ENCODE assay signal across 15 cellular contexts in genomic region chr1:121459235-121459634, GRCh38.
DNase-seq lines count a peak whose midpoint lies in the region; ATAC-seq, FAIRE-seq and TF ChIP-seq lines count a peak whose summit lies in the region.
"Had no signal": no experiment of that assay in that cellular context is flagged by ENCODE, and none has a peak within 500 bp of the region (broad histone marks: within the 10 kb centered on the region; RNA-seq: fewer than 3 reads in every experiment).

No MANE protein-coding gene starts in this region.

- ATAC-seq in stimulated activated naive CD8-positive, alpha-beta T cell treated with anti-CD3 and anti-CD28 coated beads, Interleukin-15, amount 100 ng/mL, for 72 hours: no peak
- ATAC-seq in HG03571 (IDR thresholded peaks at IDR 0.05; ENCODE audit: unreplicated experiment): no peak

- DNase-seq in stimulated activated naive CD8-positive, alpha-beta T cell treated with anti-CD3 and anti-CD28 coated beads, Interleukin-15, amount 100 ng/mL, for 72 hours: no peak
- no peak for DNase-seq in kidney
- DNase-seq in effector CD8-positive, alpha-beta T cell (lab: John Stamatoyannopoulos, UW): no peak
- no peak for DNase-seq in mucosa of gallbladder (ENCODE audit: low spot score)
- DNase-seq: ACHN, DMS53, GOT3, H9, IMR-90 had no signal

- peak overlapping the region; percentile 32 for H3K4me3 Mint-ChIP-seq in stimulated activated naive CD8-positive, alpha-beta T cell treated with anti-CD3 and anti-CD28 coated beads, Interleukin-15, Interleukin-2, amounts not matched to agents 100 ng/mL and 50 ng/mL, for 24 hours
- no peak overlapping the region for H3K4me3 Mint-ChIP-seq in stimulated activated naive CD8-positive, alpha-beta T cell treated with anti-CD3 and anti-CD28 coated beads, Interleukin-15, amount 100 ng/mL, for 72 hours
- H3K4me3 Mint-ChIP-seq: H9 had no signal

- H3K9ac ChIP-seq in Loucy (ENCODE audit: low read depth, low read length, poor library complexity, severe bottlenecking) (peak overlapping the region; percentile 64), kidney (ENCODE audit: low read length in 2 of 2) (no peak overlapping the region)

- peaks cover 14% of the 10 kb centered on the region for H3F3A ChIP-seq in DOHH2 (ENCODE audit: control insufficient read depth, insufficient read depth)
- no peaks in the 10 kb centered on the region for H3F3A ChIP-seq in Loucy (ENCODE audit: low read depth)

- TF ChIP-seq CTCF in DOHH2 (IDR thresholded peaks at IDR 0.05; ENCODE audit: low read depth, low read length, poor library complexity, severe bottlenecking) (no peak), Loucy (conservative IDR thresholded peaks at IDR 0.05; ENCODE audit: low read length) (no peak), kidney (IDR thresholded peaks at IDR 0.05; ENCODE audit: borderline replicate concordance, extremely low read depth, insufficient read depth) (no peak)

- H2AFZ ChIP-seq in Loucy (ENCODE audit: low read length): no peak overlapping the region

- H3K4me1 ChIP-seq in DOHH2 (ENCODE audit: control insufficient read depth, low read length) (peaks cover 61% of the 10 kb centered on the region), Loucy (ENCODE audit: insufficient read depth, low read length, poor library complexity, severe bottlenecking) (peaks cover 48% of the 10 kb centered on the region), kidney (ENCODE audit: control insufficient read depth in 1 of 2, insufficient read depth in 1 of 2, low read depth in 1 of 2, low read length in 2 of 2) (no peaks in the 10 kb centered on the region)

- H3K79me2 ChIP-seq in DOHH2 (ENCODE audit: control insufficient read depth, low read length): no peaks in the 10 kb centered on the region
- no peaks in the 10 kb centered on the region for H3K79me2 ChIP-seq in Loucy (ENCODE audit: insufficient read depth, low read length)

- H3K4me1 Mint-ChIP-seq in stimulated activated naive CD8-positive, alpha-beta T cell treated with anti-CD3 and anti-CD28 coated beads, Interleukin-15, Interleukin-2, amounts not matched to agents 100 ng/mL and 50 ng/mL, for 24 hours (ENCODE audit: low read depth): peaks cover 26% of the 10 kb centered on the region
- peaks cover 31% of the 10 kb centered on the region for H3K4me1 Mint-ChIP-seq in stimulated activated naive CD8-positive, alpha-beta T cell treated with anti-CD3 and anti-CD28 coated beads, Interleukin-15, amount 100 ng/mL, for 72 hours
- H3K4me1 Mint-ChIP-seq: H9 had no signal

- H3K4me3 ChIP-seq in DOHH2 (ENCODE audit: low read length): peak overlapping the region; percentile 39; the same call in 1 of the 2 replicates
- peak overlapping the region; percentile 71 for H3K4me3 ChIP-seq in Loucy (ENCODE audit: low read length, poor library complexity, severe bottlenecking)
- no peak overlapping the region for H3K4me3 ChIP-seq in kidney (ENCODE audit: low read length in 2 of 2)

- no peak overlapping the region for H3K27ac Mint-ChIP-seq in stimulated activated naive CD8-positive, alpha-beta T cell treated with anti-CD3 and anti-CD28 coated beads, Interleukin-15, Interleukin-2, amounts not matched to agents 100 ng/mL and 50 ng/mL, for 24 hours
- no peak overlapping the region for H3K27ac Mint-ChIP-seq in stimulated activated naive CD8-positive, alpha-beta T cell treated with anti-CD3 and anti-CD28 coated beads, Interleukin-15, amount 100 ng/mL, for 72 hours
- H3K27ac Mint-ChIP-seq: H9 had no signal

- intact Hi-C loops in kidney (cut with DNase I): no loop called here

- H3K27me3 ChIP-seq in DOHH2 (ENCODE audit: control insufficient read depth, low read length) (no peaks in the 10 kb centered on the region), Loucy (ENCODE audit: insufficient read depth, low read length, poor library complexity, severe bottlenecking) (no peaks in the 10 kb centered on the region)

- no peaks in the 10 kb centered on the region for H3K9me3 ChIP-seq in DOHH2 (ENCODE audit: control insufficient read depth, insufficient read depth, low read length)
- no peaks in the 10 kb centered on the region for H3K9me3 ChIP-seq in Loucy (ENCODE audit: insufficient read depth, low read depth, low read length)
- no peaks in the 10 kb centered on the region for H3K9me3 ChIP-seq in kidney (ENCODE audit: control insufficient read depth in 1 of 2, low read length in 2 of 2)

- no peaks in the 10 kb centered on the region for H3K9me3 Mint-ChIP-seq in stimulated activated naive CD8-positive, alpha-beta T cell treated with anti-CD3 and anti-CD28 coated beads, Interleukin-15, Interleukin-2, amounts not matched to agents 100 ng/mL and 50 ng/mL, for 24 hours
- H3K9me3 Mint-ChIP-seq in stimulated activated naive CD8-positive, alpha-beta T cell treated with anti-CD3 and anti-CD28 coated beads, Interleukin-15, amount 100 ng/mL, for 72 hours: peaks cover 5 to 6% of the 10 kb centered on the region in 2 donors
- H3K9me3 Mint-ChIP-seq: H9 had no signal

- H3K36me3 ChIP-seq in DOHH2 (ENCODE audit: control insufficient read depth, low read length): peaks cover 12% of the 10 kb centered on the region
- no peaks in the 10 kb centered on the region for H3K36me3 ChIP-seq in Loucy (ENCODE audit: insufficient read depth, low read length)
- H3K36me3 ChIP-seq in kidney (ENCODE audit: control insufficient read depth in 1 of 2, insufficient read depth in 2 of 2, low read length in 2 of 2): no peaks in the 10 kb centered on the region

- H4K20me1 ChIP-seq in DOHH2 (ENCODE audit: control insufficient read depth, insufficient read depth, low read depth, low read length) (no peaks in the 10 kb centered on the region), Loucy (ENCODE audit: insufficient read depth, low read length, poor library complexity, severe bottlenecking) (no peaks in the 10 kb centered on the region)

- FAIRE-seq in kidney (lab: Jason Lieb, UNC): peak; percentile 89
- FAIRE-seq: GM12891 had no signal

- no peaks in the 10 kb centered on the region for H3K36me3 Mint-ChIP-seq in stimulated activated naive CD8-positive, alpha-beta T cell treated with anti-CD3 and anti-CD28 coated beads, Interleukin-15, Interleukin-2, amounts not matched to agents 100 ng/mL and 50 ng/mL, for 24 hours (ENCODE audit: low read depth)

- H3K9me2 ChIP-seq in DOHH2 (replicated peaks; ENCODE audit: control insufficient read depth, low read length) (no peaks in the 10 kb centered on the region), Loucy (replicated peaks; ENCODE audit: low read depth, low read length) (no peaks in the 10 kb centered on the region)

- peaks cover 1% of the 10 kb centered on the region for H3K27me3 Mint-ChIP-seq in stimulated activated naive CD8-positive, alpha-beta T cell treated with anti-CD3 and anti-CD28 coated beads, Interleukin-15, Interleukin-2, amounts not matched to agents 100 ng/mL and 50 ng/mL, for 24 hours
- H3K27me3 Mint-ChIP-seq in stimulated activated naive CD8-positive, alpha-beta T cell treated with anti-CD3 and anti-CD28 coated beads, Interleukin-15, amount 100 ng/mL, for 72 hours: peaks cover 4% of the 10 kb centered on the region

- peak overlapping the region; percentile 97 for H3K27ac ChIP-seq in DOHH2 (ENCODE audit: low read depth, low read length)
- no peak overlapping the region for H3K27ac ChIP-seq in kidney (ENCODE audit: low read depth in 2 of 2, low read length in 2 of 2)
- H3K27ac ChIP-seq: C4-2B had no signal

- H3K4me2 ChIP-seq in DOHH2 (ENCODE audit: low read length) (peak overlapping the region; percentile 75), Loucy (ENCODE audit: low read depth, low read length, poor library complexity, severe bottlenecking) (peak overlapping the region; percentile 78)

Comparison
In these comparisons a context has a peak if more than half of its experiments do, and no peak if none do; other contexts are left out.
1. H3K4me3 ChIP-seq: peak in DOHH2 (single experiment) and Loucy (single experiment); none in kidney (0 of 2).